In genomic region chr10:76201962-76202361, GRCh38 we compare ENCODE assay signal across 22 cellular contexts.
"Had no signal": no experiment of that assay in that cellular context is flagged by ENCODE, and none has a peak within 500 bp of the region (broad histone marks: within the 10 kb centered on the region; RNA-seq: fewer than 3 reads in every experiment).

No MANE protein-coding gene starts in this region.

- H3K9me3 Mint-ChIP-seq: central memory CD8-positive, alpha-beta T cell; naive thymus-derived CD8-positive, alpha-beta T cell; stimulated activated memory B cell treated with anti-CD40 and anti-IgM and Interleukin-4, amounts not matched to agents 10 μg/mL and 1 μg/mL and 100 μg/mL, for 72 hours; stimulated activated naive CD8-positive, alpha-beta T cell treated with anti-CD3 and anti-CD28 coated beads, Interleukin-15, Interleukin-2, amounts not matched to agents 100 ng/mL and 50 ng/mL, for 24 hours had no signal

- H3K4me1 Mint-ChIP-seq: central memory CD8-positive, alpha-beta T cell; naive thymus-derived CD8-positive, alpha-beta T cell; stimulated activated memory B cell treated with anti-CD40 and anti-IgM and Interleukin-4, amounts not matched to agents 10 μg/mL and 1 μg/mL and 100 μg/mL, for 72 hours had no signal

- ATAC-seq: foreskin keratinocyte; left cardiac atrium; naive thymus-derived CD8-positive, alpha-beta T cell; pancreas; stimulated activated memory B cell treated with anti-CD40 and anti-IgM and Interleukin-4, amounts not matched to agents 10 μg/mL and 1 μg/mL and 100 μg/mL, for 72 hours had no signal

- H3K4me3 ChIP-seq: dorsolateral prefrontal cortex, esophagus muscularis mucosa, neural progenitor cell, pancreas, right lobe of liver, spleen, testis, transverse colon had no signal

- DNase-seq: cortex of kidney; dorsolateral prefrontal cortex; effector CD8-positive, alpha-beta T cell; foreskin keratinocyte; kidney; left cardiac atrium; naive thymus-derived CD8-positive, alpha-beta T cell; nucleus accumbens; pancreas; right lobe of liver; spleen; stimulated activated CD4-positive, alpha-beta T cell treated with anti-CD3 and anti-CD28 coated beads, Interleukin-15, amount 100 ng/mL, for 24 hours; stimulated activated CD4-positive, alpha-beta T cell treated with anti-CD3 and anti-CD28 coated beads, Interleukin-1b, Interleukin-23, amount 100 ng/mL, for 48 hours; stimulated activated CD4-positive, alpha-beta T cell treated with anti-CD3 and anti-CD28 coated beads, Interleukin-4, amount 100 ng/mL, for 24 hours; testis; transverse colon had no signal

- H3K27me3 Mint-ChIP-seq: central memory CD8-positive, alpha-beta T cell; progenitor cell of endocrine pancreas; stimulated activated memory B cell treated with anti-CD40 and anti-IgM and Interleukin-4, amounts not matched to agents 10 μg/mL and 1 μg/mL and 100 μg/mL, for 72 hours; stimulated activated naive CD8-positive, alpha-beta T cell treated with anti-CD3 and anti-CD28 coated beads, Interleukin-15, Interleukin-2, amounts not matched to agents 100 ng/mL and 50 ng/mL, for 24 hours had no signal

- H3K27ac Mint-ChIP-seq: naive thymus-derived CD8-positive, alpha-beta T cell; neural progenitor cell; progenitor cell of endocrine pancreas; stimulated activated memory B cell treated with anti-CD40 and anti-IgM and Interleukin-4, amounts not matched to agents 10 μg/mL and 1 μg/mL and 100 μg/mL, for 72 hours; stimulated activated naive CD8-positive, alpha-beta T cell treated with anti-CD3 and anti-CD28 coated beads, Interleukin-15, Interleukin-2, amounts not matched to agents 100 ng/mL and 50 ng/mL, for 24 hours had no signal

- H3K36me3 Mint-ChIP-seq: naive thymus-derived CD8-positive, alpha-beta T cell; stimulated activated memory B cell treated with anti-CD40 and anti-IgM and Interleukin-4, amounts not matched to agents 10 μg/mL and 1 μg/mL and 100 μg/mL, for 72 hours had no signal

- H3K4me3 Mint-ChIP-seq: central memory CD8-positive, alpha-beta T cell; naive thymus-derived CD8-positive, alpha-beta T cell; neural progenitor cell; stimulated activated memory B cell treated with anti-CD40 and anti-IgM and Interleukin-4, amounts not matched to agents 10 μg/mL and 1 μg/mL and 100 μg/mL, for 72 hours; stimulated activated naive CD8-positive, alpha-beta T cell treated with anti-CD3 and anti-CD28 coated beads, Interleukin-15, Interleukin-2, amounts not matched to agents 100 ng/mL and 50 ng/mL, for 24 hours had no signal
